ENCODE assay signal across 8 cellular contexts in the genomic region with DNA sequence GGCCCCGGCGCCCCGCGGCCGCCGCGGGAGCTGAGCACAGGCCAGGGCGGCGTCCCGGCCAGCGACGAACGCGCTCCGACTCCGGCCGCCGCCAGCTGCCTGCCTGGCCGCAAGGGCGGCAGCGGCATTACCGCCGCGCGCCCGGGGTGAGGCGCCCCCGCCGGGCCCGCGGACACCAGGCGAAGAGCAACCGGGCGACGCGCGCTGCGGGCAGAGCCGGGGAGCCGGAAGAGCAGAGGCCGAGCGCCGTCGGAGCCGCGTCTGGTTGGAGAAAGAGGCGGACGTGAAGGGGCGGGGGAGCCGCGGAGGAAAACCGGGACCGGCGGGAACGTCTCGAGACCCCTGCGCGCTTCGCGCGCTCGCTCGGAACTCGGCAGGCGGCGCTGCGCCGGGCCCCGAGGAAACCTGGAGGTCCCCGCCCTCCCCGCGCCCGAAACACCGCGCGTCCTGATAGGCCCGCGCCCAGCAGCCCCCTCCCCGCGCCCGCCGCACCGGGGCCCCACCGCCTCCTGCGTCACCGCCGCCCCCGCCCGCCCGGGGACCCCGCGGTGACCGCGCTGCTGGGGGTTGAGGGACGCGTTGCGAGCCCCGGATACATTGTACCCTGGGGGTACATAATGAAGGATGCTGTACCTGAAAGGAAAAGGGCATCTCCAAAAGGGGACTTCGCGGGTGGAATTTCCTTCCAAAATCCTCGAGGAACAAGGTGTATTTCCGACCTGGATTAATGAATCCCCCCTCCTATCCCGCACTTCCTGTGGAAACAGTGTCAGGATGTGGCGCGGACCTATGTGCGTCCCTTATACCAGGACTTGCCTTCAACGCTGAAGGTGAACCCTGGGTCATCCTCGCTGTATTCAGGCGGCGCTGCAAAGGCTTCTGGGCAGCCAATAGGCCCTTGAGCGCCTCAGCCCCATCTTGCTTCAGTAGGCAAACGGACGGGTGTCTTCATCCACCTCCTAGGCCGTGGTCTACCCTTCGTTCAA. TPM values are rescaled to one million over a fixed set of nuclear protein-coding genes. Genes with fewer than 3 reads are reported as not detected.
A peak's percentile ranks its signal among the peaks of the same experiment; 100 is the strongest.
DNase-seq lines count a peak whose midpoint lies in the region; ATAC-seq and TF ChIP-seq lines count a peak whose summit lies in the region.

No MANE protein-coding gene starts in this region.

- peak; percentile 89 to 92 for ATAC-seq in right cardiac atrium

- POLR2A ChIA-PET in SK-N-SH (lab: Yijun Ruan, JAX) = no interaction called here

- peak overlapping the region; percentile 93 for H2AFZ ChIP-seq in SK-N-SH (ENCODE audit: low read depth)

- no peaks in the 10 kb centered on the region for H3K9me3 ChIP-seq in HAP-1
- no peaks in the 10 kb centered on the region for H3K9me3 ChIP-seq in MG63
- H3K9me3 ChIP-seq in SK-N-SH = no peaks in the 10 kb centered on the region
- H3K9me3 ChIP-seq in right cardiac atrium (ENCODE audit: control insufficient read depth, low read length) = no peaks in the 10 kb centered on the region
- no peaks in the 10 kb centered on the region for H3K9me3 ChIP-seq in prostate gland

- peak; percentile 54 for TF ChIP-seq CTCF in GM12872 (IDR thresholded peaks at IDR 0.05; ENCODE audit: insufficient read depth, low read depth, low read length)
- TF ChIP-seq CTCF in SK-N-SH (IDR thresholded peaks at IDR 0.05) = peak; percentile 48
- TF ChIP-seq CTCF in prostate gland (IDR thresholded peaks at IDR 0.05) = peak; percentile 21 to 62 (median 52)

- H3K27me3 ChIP-seq in HAP-1 (ENCODE audit: low read depth) (no peaks in the 10 kb centered on the region), MG63 (no peaks in the 10 kb centered on the region), SK-N-SH (ENCODE audit: insufficient read depth) (no peaks in the 10 kb centered on the region), right cardiac atrium (ENCODE audit: control insufficient read depth, insufficient read depth) (no peaks in the 10 kb centered on the region), prostate gland (replicated peaks; ENCODE audit: insufficient read depth) (no peaks in the 10 kb centered on the region)

- TF ChIP-seq EP300 in SK-N-SH (IDR thresholded peaks at IDR 0.05; ENCODE audit: borderline replicate concordance in 1 of 2, low read depth in 1 of 2, low read length in 1 of 2) = no peak

- peaks cover 4% of the 10 kb centered on the region for H3F3A ChIP-seq in SK-N-SH (replicated peaks; ENCODE audit: insufficient read depth)

- H3K79me2 ChIP-seq in SK-N-SH (ENCODE audit: insufficient read depth) = peaks cover 12% of the 10 kb centered on the region; the same call in 1 of the 2 replicates

- H3K27ac ChIP-seq in SK-N-SH (ENCODE audit: low read depth in 2 of 2, low read length in 1 of 2) (peak overlapping the region in 1 of 2 experiments; percentile 84; a peak in 3 of 4 replicates), right cardiac atrium (ENCODE audit: low read length) (peak overlapping the region; percentile 57), prostate gland (peak overlapping the region; percentile 80 to 81)

- H3K36me3 ChIP-seq in HAP-1 (replicated peaks) (no peaks in the 10 kb centered on the region), MG63 (no peaks in the 10 kb centered on the region), SK-N-SH (replicated peaks in 1 of 2; ENCODE audit: control insufficient read depth in 1 of 2, insufficient read depth in 2 of 2, low read length in 1 of 2) (no peaks in the 10 kb centered on the region), prostate gland (no peaks in the 10 kb centered on the region)

- peaks cover 21% of the 10 kb centered on the region for H3K4me1 ChIP-seq in HAP-1
- peaks cover 0 to 7% of the 10 kb centered on the region in 2 experiments; a peak in 3 of 4 replicates for H3K4me1 ChIP-seq in SK-N-SH (ENCODE audit: control insufficient read depth in 1 of 2, insufficient read depth in 2 of 2, low read depth in 1 of 2, low read length in 1 of 2)
- H3K4me1 ChIP-seq in right cardiac atrium (ENCODE audit: control insufficient read depth, insufficient read depth, low read length) = no peaks in the 10 kb centered on the region
- no peaks in the 10 kb centered on the region for H3K4me1 ChIP-seq in prostate gland (replicated peaks)

- H3K4me3 ChIP-seq in HAP-1 = peak overlapping the region; percentile 41
- peak overlapping the region; percentile 53 for H3K4me3 ChIP-seq in MG63
- peak overlapping the region; percentile 56 to 69 for H3K4me3 ChIP-seq in SK-N-SH (ENCODE audit: low read depth in 2 of 2, low read length in 1 of 2)
- H3K4me3 ChIP-seq in right cardiac atrium (ENCODE audit: low read length) = peak overlapping the region; percentile 90
- peak overlapping the region; percentile 57 to 62 for H3K4me3 ChIP-seq in prostate gland

- in situ Hi-C loops in HAP-1 (cut with MboI; ENCODE audit: low sequenced_read_pairs) = no loop called here

- CTCF ChIA-PET in SK-N-SH (lab: Yijun Ruan, JAX) = interaction anchor here (0.7 to 3.0 kb wide), 6 partner anchors 10 to 37 kb away, joined by 3 to 16 read pairs (median 3); no protein-coding TSS in a partner anchor

- H4K20me1 ChIP-seq in SK-N-SH (ENCODE audit: insufficient read depth) = no peaks in the 10 kb centered on the region

- peak overlapping the region; percentile 45; the same call in 1 of the 2 replicates for H3K9ac ChIP-seq in SK-N-SH

- peak; percentile 76 to 88 for DNase-seq in HAP-1 (ENCODE audit: low spot score in 2 of 2)
- DNase-seq in MG63 = peak; percentile 73
- DNase-seq in SK-N-SH = peak; percentile 95
- DNase-seq in anterior cingulate cortex (lab: John Stamatoyannopoulos, UW) = peak in 53 of 58 donors; percentile 8 to 81 (median 56)
- peak; percentile 74 to 88 (median 88) for DNase-seq in right cardiac atrium
- DNase-seq in prostate gland (ENCODE audit: low spot score) = peak; percentile 76
- no peak for DNase-seq in COLO829 (ENCODE audit: low spot score)

- no peaks in the 10 kb centered on the region for H3K9me2 ChIP-seq in SK-N-SH

- intact Hi-C loops in right cardiac atrium (cut with DNase I) (no loop called here), prostate gland (cut with DNase I) (no loop called here)

- H3K4me2 ChIP-seq in SK-N-SH = peak overlapping the region; percentile 70

- TF ChIP-seq RAD21 in SK-N-SH (IDR thresholded peaks at IDR 0.05; ENCODE audit: low read length) = no peak

- 5% methylated on average over 34 of the region's 115 CpGs for WGBS in SK-N-SH (ENCODE audit: low lambda C conversion rate)
- 2% methylated on average over 115 of the region's 115 CpGs for WGBS in right cardiac atrium
- WGBS in prostate gland = 3% methylated on average over 73 of the region's 115 CpGs

- TF ChIP-seq POLR2A in prostate gland (IDR thresholded peaks at IDR 0.05) = peak; percentile 66

TF ChIP-seq in SK-N-SH, 30 proteins besides CTCF, POLR2A, EP300 and RAD21:
- TF ChIP-seq CHD2 (IDR thresholded peaks at IDR 0.05; ENCODE audit: low read length, partially characterized antibody) (peak; percentile 1), GABPA (IDR thresholded peaks at IDR 0.05; ENCODE audit: low read depth) (peak; percentile 52; the same call in 1 of the 2 replicates), ELF1 (IDR thresholded peaks at IDR 0.05) (peak; percentile 20; the same call in 1 of the 2 replicates), MXI1 (IDR thresholded peaks at IDR 0.05; ENCODE audit: low read depth, low read length) (no peak), RFX5 (IDR thresholded peaks at IDR 0.05; ENCODE audit: low read length) (no peak), JUND (IDR thresholded peaks at IDR 0.05) (no peak), TAF1 (IDR thresholded peaks at IDR 0.05; ENCODE audit: borderline replicate concordance, low read depth, low read length) (peak; percentile 36; the same call in 1 of the 2 replicates), RXRA (IDR thresholded peaks at IDR 0.05; ENCODE audit: borderline replicate concordance, low read depth) (no peak), SMC3 (IDR thresholded peaks at IDR 0.05; ENCODE audit: low read depth, low read length) (peak; percentile 23)
- TF ChIP-seq, protein P1, sequence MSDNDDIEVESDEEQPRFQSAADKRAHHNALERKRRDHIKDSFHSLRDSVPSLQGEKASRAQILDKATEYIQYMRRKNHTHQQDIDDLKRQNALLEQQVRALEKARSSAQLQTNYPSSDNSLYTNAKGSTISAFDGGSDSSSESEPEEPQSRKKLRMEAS (IDR thresholded peaks at IDR 0.05; ENCODE audit: low read depth) = 0 out of 2 replicates have a peak, but pooled peaks have one; percentile 14

RNA-seq across cellular contexts. Expression of a gene that starts 1.0 kb away (rescaled TPM):
- 1.7 and 2.0 TPM in 2 replicates for total RNA-seq in MG63 (2014; rRNA removed; shearing (Covaris generic); ENCODE audit: low replicate concordance)
- polyA plus RNA-seq in SK-N-SH (2012; rRNA removed) (2.8 and 3.1 TPM in 2 replicates), right cardiac atrium (4.1 TPM)
- polyA plus RNA-seq in SK-N-SH (2012; cell fraction: cytosol; rRNA removed) = 6.0 and 7.1 TPM in 2 replicates
- polyA plus RNA-seq in SK-N-SH (2012; cell fraction: nucleus; rRNA removed) = 2.9 and 4.8 TPM in 2 replicates
- total RNA-seq in right cardiac atrium (10 to 100 TPM in 3 of 4 donors, 1 to 10 TPM in 1; 7.2 to 12.9 (median 11.0) TPM), prostate gland (1 to 10 TPM; 3.5 to 9.0 TPM)
